ENCODE assay signal across 8 cellular contexts in genomic region chrX:77894921-77895886, GRCh38.
A peak's percentile ranks its signal among the peaks of the same experiment; 100 is the strongest.
DNase-seq lines count a peak whose midpoint lies in the region; ATAC-seq and TF ChIP-seq lines count a peak whose summit lies in the region.

TSS of gene MAGT1 (minus strand) at chrX:77895435. CDS start at chrX:77895410, 25 bp downstream.

- peaks cover 11% of the 10 kb centered on the region for H3K36me3 Mint-ChIP-seq in nephron progenitor cell (ENCODE audit: low read depth)

- peak; percentile 97 for ATAC-seq in stimulated activated naive CD8-positive, alpha-beta T cell treated with anti-CD3 and anti-CD28 coated beads, Interleukin-15, amount 100 ng/mL, for 72 hours

- H3K9me3 ChIP-seq in ES-I3 (ENCODE audit: control insufficient read depth, insufficient read depth, low read length) (no peaks in the 10 kb centered on the region), HAP-1 (no peaks in the 10 kb centered on the region), MM.1S (replicated peaks; ENCODE audit: insufficient read depth, low read length) (no peaks in the 10 kb centered on the region)

- H4K20me1 ChIP-seq in MM.1S (ENCODE audit: insufficient read depth, low read length), result no peaks in the 10 kb centered on the region

- peaks cover 6% of the 10 kb centered on the region for H3K27me3 Mint-ChIP-seq in nephron progenitor cell (ENCODE audit: low read depth, poor library complexity)
- H3K27me3 Mint-ChIP-seq in stimulated activated naive CD8-positive, alpha-beta T cell treated with anti-CD3 and anti-CD28 coated beads, Interleukin-15, amount 100 ng/mL, for 72 hours, result no peaks in the 10 kb centered on the region

- H3K9ac ChIP-seq in ES-I3 (ENCODE audit: low read depth, low read length) (peak within 1 kb of the TSS; percentile 78), MM.1S (ENCODE audit: low read length) (peak within 1 kb of the TSS; percentile 97)

- H3K4me1 Mint-ChIP-seq in nephron progenitor cell, result peaks cover 14% of the 10 kb centered on the region
- peaks cover 21% of the 10 kb centered on the region for H3K4me1 Mint-ChIP-seq in stimulated activated naive CD8-positive, alpha-beta T cell treated with anti-CD3 and anti-CD28 coated beads, Interleukin-15, amount 100 ng/mL, for 72 hours

- no peak for TF ChIP-seq CTCF in MM.1S (IDR thresholded peaks at IDR 0.05; ENCODE audit: low read length)
- TF ChIP-seq CTCF in nephron progenitor cell (IDR thresholded peaks at IDR 0.05), result no peak

- H3K27me3 ChIP-seq in HAP-1 (ENCODE audit: low read depth) (no peaks in the 10 kb centered on the region), MM.1S (replicated peaks; ENCODE audit: insufficient read depth, low read length) (no peaks in the 10 kb centered on the region)

- no peaks in the 10 kb centered on the region for H3K4me1 ChIP-seq in ES-I3 (ENCODE audit: insufficient read depth, low read length)
- H3K4me1 ChIP-seq in HAP-1, result peaks cover 6% of the 10 kb centered on the region
- H3K4me1 ChIP-seq in MM.1S (ENCODE audit: low read length), result no peaks in the 10 kb centered on the region

- peak within 1 kb of the TSS; percentile 99 for H3K27ac Mint-ChIP-seq in nephron progenitor cell
- H3K27ac Mint-ChIP-seq in stimulated activated naive CD8-positive, alpha-beta T cell treated with anti-CD3 and anti-CD28 coated beads, Interleukin-15, amount 100 ng/mL, for 72 hours, result peak within 1 kb of the TSS; percentile 99

- peak within 1 kb of the TSS; percentile 96 for H3K27ac ChIP-seq in MM.1S (ENCODE audit: low read length)

- H3K79me2 ChIP-seq in MM.1S (ENCODE audit: low read length), result peaks cover 57% of the 10 kb centered on the region

- H3K9me3 Mint-ChIP-seq in nephron progenitor cell, result peaks cover 47% of the 10 kb centered on the region
- no peaks in the 10 kb centered on the region for H3K9me3 Mint-ChIP-seq in stimulated activated naive CD8-positive, alpha-beta T cell treated with anti-CD3 and anti-CD28 coated beads, Interleukin-15, amount 100 ng/mL, for 72 hours

- H3K4me3 ChIP-seq in HAP-1 (peak within 1 kb of the TSS; percentile 78), MM.1S (ENCODE audit: low read length) (peak within 1 kb of the TSS; percentile 78)

- H3K36me3 ChIP-seq in ES-I3 (ENCODE audit: insufficient read depth, low read length) (no peaks in the 10 kb centered on the region), HAP-1 (replicated peaks) (no peaks in the 10 kb centered on the region), MM.1S (replicated peaks; ENCODE audit: insufficient read depth, low read length) (no peaks in the 10 kb centered on the region)

- no peaks in the 10 kb centered on the region for H3K9me2 ChIP-seq in MM.1S (replicated peaks; ENCODE audit: insufficient read depth, low read length)

- H3F3A ChIP-seq in MM.1S (ENCODE audit: insufficient read depth, low read length), result no peaks in the 10 kb centered on the region

- peak; percentile 98 to 99 for DNase-seq in HAP-1 (ENCODE audit: low spot score in 2 of 2)
- peak; percentile 97 for DNase-seq in MM.1S
- DNase-seq in SIG-M5 (lab: John Stamatoyannopoulos, UW), result peak; percentile 91
- DNase-seq in activated gamma-delta T cell (lab: John Stamatoyannopoulos, UW), result peak; percentile 63
- DNase-seq in fibroblast of the conjunctiva (ENCODE audit: low read depth), result peak; percentile 93
- DNase-seq in nephron progenitor cell, result peak; percentile 81
- DNase-seq in stimulated activated naive CD8-positive, alpha-beta T cell treated with anti-CD3 and anti-CD28 coated beads, Interleukin-15, amount 100 ng/mL, for 72 hours, result peak; percentile 86 to 94

- in situ Hi-C loops in HAP-1 (cut with MboI; ENCODE audit: low sequenced_read_pairs), result no loop called here

- peak within 1 kb of the TSS; percentile 93 for H3K4me3 Mint-ChIP-seq in nephron progenitor cell
- peak within 1 kb of the TSS; percentile 93 to 99 for H3K4me3 Mint-ChIP-seq in stimulated activated naive CD8-positive, alpha-beta T cell treated with anti-CD3 and anti-CD28 coated beads, Interleukin-15, amount 100 ng/mL, for 72 hours

- peak within 1 kb of the TSS; percentile 69 for H2AFZ ChIP-seq in MM.1S (ENCODE audit: low read length)

- H3K4me2 ChIP-seq in MM.1S (ENCODE audit: low read depth, low read length), result peak within 1 kb of the TSS; percentile 72

Comparison
In these comparisons a context has a peak if more than half of its experiments do, and no peak if none do; other contexts are left out.
1. Peak in every context shown above with its lines: DNase-seq, ATAC-seq, H3K4me3 ChIP-seq and H3K27ac ChIP-seq.